14 cellular contexts compared by ENCODE assay signal in genomic region chr14:99441157-99441870, GRCh38. TPM values are rescaled to one million over a fixed set of nuclear protein-coding genes. Genes with fewer than 3 reads are reported as not detected.
DNase-seq lines count a peak whose midpoint lies in the region; ATAC-seq and TF ChIP-seq lines count a peak whose summit lies in the region.
"Had no signal": no experiment of that assay in that cellular context is flagged by ENCODE, and none has a peak within 500 bp of the region (broad histone marks: within the 10 kb centered on the region; RNA-seq: fewer than 3 reads in every experiment).

No MANE protein-coding gene starts in this region.

- H3K27me3 ChIP-seq in osteoblast (ENCODE audit: insufficient read depth, low read length) = no peaks in the 10 kb centered on the region

- no peaks in the 10 kb centered on the region for H3K79me2 ChIP-seq in osteoblast (ENCODE audit: insufficient read depth, low read length)

- CTCF ChIA-PET in activated naive CD4-positive, alpha-beta T cell treated with anti-CD3 and anti-CD28 coated beads for 36 hours (lab: Charles Lee) = interaction anchor here (0.7 kb wide), 1 partner anchor 548 kb away, joined by 4 read pairs; no protein-coding TSS in a partner anchor

- no peak for ATAC-seq in HG03135 (IDR thresholded peaks at IDR 0.05; ENCODE audit: unreplicated experiment)

- H3K9me3 ChIP-seq in osteoblast (ENCODE audit: low read depth, low read length) = no peaks in the 10 kb centered on the region
- H3K9me3 ChIP-seq: prostate gland had no signal

- no peak overlapping the region for H3K27ac Mint-ChIP-seq in endothelial cell (ENCODE audit: unreplicated experiment)
- no peak overlapping the region for H3K27ac Mint-ChIP-seq in activated naive CD4-positive, alpha-beta T cell treated with anti-CD3 and anti-CD28 coated beads for 36 hours

- no peak overlapping the region for H3K4me3 Mint-ChIP-seq in endothelial cell (ENCODE audit: unreplicated experiment)
- H3K4me3 Mint-ChIP-seq in activated naive CD4-positive, alpha-beta T cell treated with anti-CD3 and anti-CD28 coated beads for 36 hours = no peak overlapping the region

- H3K9me3 Mint-ChIP-seq in endothelial cell (ENCODE audit: unreplicated experiment) = no peaks in the 10 kb centered on the region
- no peaks in the 10 kb centered on the region for H3K9me3 Mint-ChIP-seq in activated naive CD4-positive, alpha-beta T cell treated with anti-CD3 and anti-CD28 coated beads for 36 hours

- H3K27ac ChIP-seq in osteoblast (ENCODE audit: low read depth, low read length) = no peak overlapping the region
- H3K27ac ChIP-seq: prostate gland, RWPE1 had no signal

- no peak overlapping the region for H3K4me3 ChIP-seq in osteoblast (ENCODE audit: insufficient read depth, low read length)
- H3K4me3 ChIP-seq: prostate gland had no signal

- peak; percentile 55 for DNase-seq in NCI-H82 (lab: John Stamatoyannopoulos, UW)
- no peak for DNase-seq in NCI-H82 treated with DMSO at 0.1 percent for 48 hours (lab: John Stamatoyannopoulos, UW; ENCODE audit: unreplicated experiment)
- peak; percentile 23 for DNase-seq in RKO (ENCODE audit: low spot score)
- peak; percentile 31 for DNase-seq in endothelial cell (ENCODE audit: low spot score)
- DNase-seq in osteoblast (ENCODE audit: insufficient read length, low spot score, missing footprints) = no peak
- no peak for DNase-seq in germinal center (ENCODE audit: low spot score)
- no peak for DNase-seq in activated naive CD4-positive, alpha-beta T cell treated with anti-CD3 and anti-CD28 coated beads for 36 hours
- DNase-seq: 8988T, amniotic stem cell, KG1, NCI-H2171 treated with DMSO at 0.1 percent for 48 hours had no signal

- no peak overlapping the region for H2AFZ ChIP-seq in osteoblast (ENCODE audit: low read length)

- H3K27me3 Mint-ChIP-seq in endothelial cell (ENCODE audit: unreplicated experiment) = peaks cover 1% of the 10 kb centered on the region
- H3K27me3 Mint-ChIP-seq in activated naive CD4-positive, alpha-beta T cell treated with anti-CD3 and anti-CD28 coated beads for 36 hours (ENCODE audit: low read depth) = no peaks in the 10 kb centered on the region

- H3K4me1 ChIP-seq in osteoblast (ENCODE audit: insufficient read depth, low read length) = no peaks in the 10 kb centered on the region
- H3K4me1 ChIP-seq: prostate gland had no signal

- no peak overlapping the region for H3K4me2 ChIP-seq in osteoblast (ENCODE audit: insufficient read depth, low read length)

- H3K4me1 Mint-ChIP-seq in endothelial cell (ENCODE audit: unreplicated experiment) = peaks cover 16% of the 10 kb centered on the region
- H3K4me1 Mint-ChIP-seq in activated naive CD4-positive, alpha-beta T cell treated with anti-CD3 and anti-CD28 coated beads for 36 hours (ENCODE audit: low read depth) = peaks cover 23% of the 10 kb centered on the region

- TF ChIP-seq CTCF in endothelial cell (IDR thresholded peaks at IDR 0.05; ENCODE audit: unreplicated experiment) (peak; percentile 27), osteoblast (IDR thresholded peaks at IDR 0.05; ENCODE audit: extremely low read depth, low read depth, low read length) (peak; percentile 29)

- H3K36me3 ChIP-seq in osteoblast (ENCODE audit: insufficient read depth, low read length) = peaks cover 12% of the 10 kb centered on the region
- H3K36me3 ChIP-seq: prostate gland had no signal

- intact Hi-C loops in activated naive CD4-positive, alpha-beta T cell treated with anti-CD3 and anti-CD28 coated beads for 36 hours (cut with micrococcal nuclease) = no loop called here

- H3K36me3 Mint-ChIP-seq in endothelial cell (ENCODE audit: low read depth, unreplicated experiment) = peaks cover 22% of the 10 kb centered on the region
- peaks cover 37% of the 10 kb centered on the region for H3K36me3 Mint-ChIP-seq in activated naive CD4-positive, alpha-beta T cell treated with anti-CD3 and anti-CD28 coated beads for 36 hours (ENCODE audit: low read depth)

- peaks cover 9% of the 10 kb centered on the region for H4K20me1 ChIP-seq in osteoblast (ENCODE audit: insufficient read depth, low read length)

RNA-seq across cellular contexts. Expression of gene SETD3, which starts 39.3 kb away (rescaled TPM):
- 67.4 TPM for total RNA-seq in endothelial cell (ENCODE audit: unreplicated experiment)
- total RNA-seq in osteoblast = 58.6 and 65.1 TPM in 2 replicates
- total RNA-seq in activated naive CD4-positive, alpha-beta T cell treated with anti-CD3 and anti-CD28 coated beads for 36 hours = 10 to 100 TPM; 43.3 to 48.1 TPM

RNA-seq across cellular contexts. Expression of gene CCNK, which starts 39.9 kb away (rescaled TPM):
- total RNA-seq in endothelial cell (ENCODE audit: unreplicated experiment) (79.8 TPM), osteoblast (28.6 and 35.4 TPM in 2 replicates)
- total RNA-seq in activated naive CD4-positive, alpha-beta T cell treated with anti-CD3 and anti-CD28 coated beads for 36 hours = 10 to 100 TPM; 90.7 to 99.0 TPM

Comparison
In these comparisons a context has a peak if more than half of its experiments do, and no peak if none do; other contexts are left out.
1. DNase-seq: peak in NCI-H82 (single experiment), RKO (single experiment) and endothelial cell (single experiment); none in NCI-H82 treated with DMSO at 0.1 percent for 48 hours (single experiment), osteoblast (single experiment), germinal center (single experiment) and activated naive CD4-positive, alpha-beta T cell treated with anti-CD3 and anti-CD28 coated beads for 36 hours (single experiment).